In genomic region chr2:7194950-7195349, GRCh38 we compare ENCODE assay signal across 36 cellular contexts.
"Had no signal": no experiment of that assay in that cellular context is flagged by ENCODE, and none has a peak within 500 bp of the region (broad histone marks: within the 10 kb centered on the region; RNA-seq: fewer than 3 reads in every experiment).

No MANE protein-coding gene starts in this region.

- H3K9me3 ChIP-seq: adrenal gland, body of pancreas, breast epithelium had no signal

- H3K27ac Mint-ChIP-seq: activated B cell treated with CpG ODN at 0.5 μM for 24 hours; activated CD4-positive, alpha-beta memory T cell treated with anti-CD3 and anti-CD28 coated beads for 36 hours; activated CD4-positive, alpha-beta T cell treated with anti-CD3 and anti-CD28 coated beads, Interleukin-2, amount 10 ng/mL, durations not matched to agents 24 days and 14 days; activated CD8-positive, alpha-beta T cell treated with anti-CD3 and anti-CD28 coated beads for 36 hours; activated naive CD4-positive, alpha-beta T cell treated with anti-CD3 and anti-CD28 coated beads for 36 hours; activated naive CD4-positive, alpha-beta T cell treated with anti-CD3 and anti-CD28 coated beads, Interleukin-2, amount 50 U/mL, for 72 hours; activated naive CD8-positive, alpha-beta T cell treated with anti-CD3 and anti-CD28 coated beads for 36 hours; activated T-cell treated with anti-CD3 and anti-CD28 coated beads, Interleukin-2, amount 50 U/mL, for 72 hours; activated T-helper 1 cell treated with anti-CD3 and anti-CD28 coated beads, Interleukin-12 subunit alpha, Interleukin-12 subunit beta, Interleukin-2, Interleukin-4 antibody, amounts not matched to agents 30 ng/mL and 10 ng/mL and 1 ng/mL, durations not matched to agents 14 hours and 24 hours and 36 hours; activated T-helper 17 cell treated with anti-CD3 and anti-CD28 coated beads, Interleukin-2, amount 50 U/mL, for 72 hours; T-helper 1 cell treated with Interleukin-12 subunit alpha and Interleukin-12 subunit beta and Interleukin-4 antibody, amounts not matched to agents 30 μg/mL and 1 μg/mL, for 36 hours; T-helper 2 cell treated with Interferon-gamma antibody and Interleukin-4, amounts not matched to agents 5 μg/mL and 100 μg/mL, for 36 hours had no signal

- H3K4me3 Mint-ChIP-seq: activated B cell treated with CpG ODN at 0.5 μM for 24 hours; activated CD4-positive, alpha-beta memory T cell treated with anti-CD3 and anti-CD28 coated beads for 36 hours; activated CD4-positive, alpha-beta T cell treated with anti-CD3 and anti-CD28 coated beads, Interleukin-2, amount 10 ng/mL, durations not matched to agents 24 days and 14 days; activated CD8-positive, alpha-beta T cell treated with anti-CD3 and anti-CD28 coated beads for 36 hours; activated naive CD4-positive, alpha-beta T cell treated with anti-CD3 and anti-CD28 coated beads for 36 hours; activated naive CD8-positive, alpha-beta T cell treated with anti-CD3 and anti-CD28 coated beads for 36 hours; activated T-cell treated with anti-CD3 and anti-CD28 coated beads, Interleukin-2, amount 50 U/mL, for 4 hours; activated T-cell treated with anti-CD3 and anti-CD28 coated beads, Interleukin-2, amount 50 U/mL, for 72 hours; activated T-helper 1 cell treated with anti-CD3 and anti-CD28 coated beads, Interleukin-12 subunit alpha, Interleukin-12 subunit beta, Interleukin-2, Interleukin-4 antibody, amounts not matched to agents 30 ng/mL and 10 ng/mL and 1 ng/mL, durations not matched to agents 14 hours and 24 hours and 36 hours; activated T-helper 17 cell treated with anti-CD3 and anti-CD28 coated beads, Interleukin-2, amount 50 U/mL, for 72 hours; T-helper 1 cell treated with Interleukin-12 subunit alpha and Interleukin-12 subunit beta and Interleukin-4 antibody, amounts not matched to agents 30 μg/mL and 1 μg/mL, for 36 hours; T-helper 2 cell treated with Interferon-gamma antibody and Interleukin-4, amounts not matched to agents 5 μg/mL and 100 μg/mL, for 36 hours had no signal

- FAIRE-seq: astrocyte, TTC549 had no signal

- H3K4me1 ChIP-seq: adrenal gland, body of pancreas, breast epithelium had no signal

- ATAC-seq: activated CD8-positive, alpha-beta T cell treated with anti-CD3 and anti-CD28 coated beads for 36 hours; activated naive CD4-positive, alpha-beta T cell treated with anti-CD3 and anti-CD28 coated beads, Interleukin-2, amount 50 U/mL, for 72 hours; activated T-cell treated with anti-CD3 and anti-CD28 coated beads, Interleukin-2, amount 50 U/mL, for 4 hours; activated T-cell treated with anti-CD3 and anti-CD28 coated beads, Interleukin-2, amount 50 U/mL, for 72 hours; activated T-helper 17 cell treated with anti-CD3 and anti-CD28 coated beads, Interleukin-2, amount 50 U/mL, for 72 hours; body of pancreas had no signal

- H3K4me3 ChIP-seq: adrenal gland, body of pancreas, breast epithelium had no signal

- H3K27ac ChIP-seq: adrenal gland, body of pancreas, brain microvascular endothelial cell, breast epithelium, VCaP had no signal

- H3K9me3 Mint-ChIP-seq: activated B cell treated with CpG ODN at 0.5 μM for 24 hours; activated CD4-positive, alpha-beta memory T cell treated with anti-CD3 and anti-CD28 coated beads for 36 hours; activated CD8-positive, alpha-beta T cell treated with anti-CD3 and anti-CD28 coated beads for 36 hours; activated naive CD8-positive, alpha-beta T cell treated with anti-CD3 and anti-CD28 coated beads for 36 hours; activated T-cell treated with anti-CD3 and anti-CD28 coated beads, Interleukin-2, amount 50 U/mL, for 4 hours; activated T-helper 1 cell treated with anti-CD3 and anti-CD28 coated beads, Interleukin-12 subunit alpha, Interleukin-12 subunit beta, Interleukin-2, Interleukin-4 antibody, amounts not matched to agents 30 ng/mL and 10 ng/mL and 1 ng/mL, durations not matched to agents 14 hours and 24 hours and 36 hours had no signal

- H3K27me3 ChIP-seq: adrenal gland, body of pancreas, brain microvascular endothelial cell, breast epithelium had no signal

- DNase-seq: activated B cell treated with CpG ODN at 0.5 μM for 24 hours; activated CD4-positive, alpha-beta memory T cell treated with anti-CD3 and anti-CD28 coated beads for 36 hours; activated CD4-positive, alpha-beta T cell treated with anti-CD3 and anti-CD28 coated beads for 4 hours; activated CD4-positive, alpha-beta T cell treated with anti-CD3 and anti-CD28 coated beads, Interleukin-2, amount 10 ng/mL, durations not matched to agents 24 days and 14 days; activated CD4-positive, alpha-beta T cell treated with anti-CD3 and anti-CD28 coated beads, Interleukin-2, amount 50 U/mL, for 1 hour; activated CD4-positive, alpha-beta T cell treated with anti-CD3 and anti-CD28 coated beads, Interleukin-2, amount 50 U/mL, for 4 hours; activated CD4-positive, CD25-positive, alpha-beta regulatory T cell treated with anti-CD3 and anti-CD28 coated beads, Interleukin-2, amount 50 U/mL, for 72 hours; activated CD8-positive, alpha-beta memory T cell treated with anti-CD3 and anti-CD28 coated beads, Interleukin-2, amount 50 U/mL, for 4 hours; activated CD8-positive, alpha-beta T cell treated with anti-CD3 and anti-CD28 coated beads for 36 hours; activated effector memory CD4-positive, alpha-beta T cell treated with anti-CD3 and anti-CD28 coated beads, Interleukin-2, amount 50 U/mL, for 16 hours; activated gamma-delta T cell treated with Interleukin-2 at 50 U/mL for 16 hours; activated naive CD4-positive, alpha-beta T cell; activated naive CD4-positive, alpha-beta T cell treated with anti-CD3 and anti-CD28 coated beads for 36 hours; activated naive CD4-positive, alpha-beta T cell treated with anti-CD3 and anti-CD28 coated beads, Interleukin-2, amount 50 U/mL, for 16 hours; activated naive CD8-positive, alpha-beta T cell treated with anti-CD3 and anti-CD28 coated beads for 36 hours; activated T-cell treated with anti-CD3 and anti-CD28 coated beads for 4 hours; activated T-cell treated with anti-CD3 and anti-CD28 coated beads, Interleukin-2, amount 50 U/mL, for 1 hour; activated T-cell treated with anti-CD3 and anti-CD28 coated beads, Interleukin-2, amount 50 U/mL, for 4 hours; activated T-cell treated with anti-CD3 and anti-CD28 coated beads, Interleukin-2, amount 50 U/mL, for 72 hours; adrenal gland; amniotic stem cell; aorta; body of pancreas; brain microvascular endothelial cell; central memory CD4-positive, alpha-beta T cell; T-helper 2 cell; T-helper 9 cell had no signal

- H3K4me1 Mint-ChIP-seq: activated B cell treated with CpG ODN at 0.5 μM for 24 hours; activated T-helper 17 cell treated with anti-CD3 and anti-CD28 coated beads, Interleukin-2, amount 50 U/mL, for 72 hours had no signal

- H3K36me3 Mint-ChIP-seq: activated CD4-positive, alpha-beta memory T cell treated with anti-CD3 and anti-CD28 coated beads for 36 hours; activated naive CD4-positive, alpha-beta T cell treated with anti-CD3 and anti-CD28 coated beads, Interleukin-2, amount 50 U/mL, for 72 hours had no signal

- H3K27me3 Mint-ChIP-seq: activated B cell treated with CpG ODN at 0.5 μM for 24 hours; activated CD4-positive, alpha-beta memory T cell treated with anti-CD3 and anti-CD28 coated beads for 36 hours; activated CD8-positive, alpha-beta T cell treated with anti-CD3 and anti-CD28 coated beads for 36 hours; activated naive CD8-positive, alpha-beta T cell treated with anti-CD3 and anti-CD28 coated beads for 36 hours; activated T-helper 17 cell treated with anti-CD3 and anti-CD28 coated beads, Interleukin-2, amount 50 U/mL, for 72 hours had no signal

- H3K36me3 ChIP-seq: adrenal gland, brain microvascular endothelial cell, breast epithelium had no signal
